ENCODE assay signal across 1 cellular context in the genomic region with DNA sequence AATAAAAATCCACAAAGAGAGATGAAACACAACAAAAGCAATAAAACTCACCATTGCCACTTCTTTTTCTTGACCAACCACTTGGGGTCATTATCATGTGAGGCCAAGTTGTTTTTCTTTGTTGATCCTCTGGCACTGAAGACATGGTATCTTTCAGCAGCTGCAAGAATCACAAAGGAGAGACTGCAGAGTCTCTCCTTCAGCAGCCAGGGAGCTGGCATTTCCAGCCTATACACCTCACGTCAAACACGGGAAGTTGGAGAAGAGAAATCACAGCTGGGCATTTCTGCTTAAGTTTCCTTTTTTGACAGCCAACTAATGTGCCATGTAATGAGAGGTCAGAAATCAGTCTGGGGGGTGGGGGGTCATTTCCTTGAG.
TF ChIP-seq lines count a peak whose summit lies in the region.

No MANE protein-coding gene starts in this region.

TF ChIP-seq in WTC11, 78 proteins besides CTCF, POLR2A, EP300 and RAD21 (continued from another document):
- TF ChIP-seq, protein P1, sequence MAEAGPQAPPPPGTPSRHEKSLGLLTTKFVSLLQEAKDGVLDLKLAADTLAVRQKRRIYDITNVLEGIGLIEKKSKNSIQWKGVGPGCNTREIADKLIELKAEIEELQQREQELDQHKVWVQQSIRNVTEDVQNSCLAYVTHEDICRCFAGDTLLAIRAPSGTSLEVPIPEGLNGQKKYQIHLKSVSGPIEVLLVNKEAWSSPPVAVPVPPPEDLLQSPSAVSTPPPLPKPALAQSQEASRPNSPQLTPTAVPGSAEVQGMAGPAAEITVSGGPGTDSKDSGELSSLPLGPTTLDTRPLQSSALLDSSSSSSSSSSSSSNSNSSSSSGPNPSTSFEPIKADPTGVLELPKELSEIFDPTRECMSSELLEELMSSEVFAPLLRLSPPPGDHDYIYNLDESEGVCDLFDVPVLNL (CRISPR knock-in tag; IDR thresholded peaks at IDR 0.05; ENCODE audit: borderline replicate concordance, low read depth) = no peak
- TF ChIP-seq ZNF232 (CRISPR knock-in tag; IDR thresholded peaks at IDR 0.05) = no peak
- no peak for TF ChIP-seq SMAD3 (CRISPR knock-in tag; IDR thresholded peaks at IDR 0.05; ENCODE audit: borderline replicate concordance)
- no peak for TF ChIP-seq MYBL2 (CRISPR knock-in tag; IDR thresholded peaks at IDR 0.05)
- no peak for TF ChIP-seq NFATC4 (CRISPR knock-in tag; IDR thresholded peaks at IDR 0.05)
- TF ChIP-seq ETV6 (CRISPR knock-in tag; IDR thresholded peaks at IDR 0.05) = no peak
- no peak for TF ChIP-seq JUN (CRISPR knock-in tag; IDR thresholded peaks at IDR 0.05)
- no peak for TF ChIP-seq NFYB (CRISPR knock-in tag; conservative IDR thresholded peaks at IDR 0.05; ENCODE audit: low read depth)
- TF ChIP-seq FOXK1 (CRISPR knock-in tag; IDR thresholded peaks at IDR 0.05) = no peak
- TF ChIP-seq, protein P2, sequence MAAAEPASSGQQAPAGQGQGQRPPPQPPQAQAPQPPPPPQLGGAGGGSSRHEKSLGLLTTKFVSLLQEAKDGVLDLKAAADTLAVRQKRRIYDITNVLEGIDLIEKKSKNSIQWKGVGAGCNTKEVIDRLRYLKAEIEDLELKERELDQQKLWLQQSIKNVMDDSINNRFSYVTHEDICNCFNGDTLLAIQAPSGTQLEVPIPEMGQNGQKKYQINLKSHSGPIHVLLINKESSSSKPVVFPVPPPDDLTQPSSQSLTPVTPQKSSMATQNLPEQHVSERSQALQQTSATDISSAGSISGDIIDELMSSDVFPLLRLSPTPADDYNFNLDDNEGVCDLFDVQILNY (CRISPR knock-in tag; IDR thresholded peaks at IDR 0.05) = no peak
